1 cellular context compared by ENCODE assay signal in the genomic region with DNA sequence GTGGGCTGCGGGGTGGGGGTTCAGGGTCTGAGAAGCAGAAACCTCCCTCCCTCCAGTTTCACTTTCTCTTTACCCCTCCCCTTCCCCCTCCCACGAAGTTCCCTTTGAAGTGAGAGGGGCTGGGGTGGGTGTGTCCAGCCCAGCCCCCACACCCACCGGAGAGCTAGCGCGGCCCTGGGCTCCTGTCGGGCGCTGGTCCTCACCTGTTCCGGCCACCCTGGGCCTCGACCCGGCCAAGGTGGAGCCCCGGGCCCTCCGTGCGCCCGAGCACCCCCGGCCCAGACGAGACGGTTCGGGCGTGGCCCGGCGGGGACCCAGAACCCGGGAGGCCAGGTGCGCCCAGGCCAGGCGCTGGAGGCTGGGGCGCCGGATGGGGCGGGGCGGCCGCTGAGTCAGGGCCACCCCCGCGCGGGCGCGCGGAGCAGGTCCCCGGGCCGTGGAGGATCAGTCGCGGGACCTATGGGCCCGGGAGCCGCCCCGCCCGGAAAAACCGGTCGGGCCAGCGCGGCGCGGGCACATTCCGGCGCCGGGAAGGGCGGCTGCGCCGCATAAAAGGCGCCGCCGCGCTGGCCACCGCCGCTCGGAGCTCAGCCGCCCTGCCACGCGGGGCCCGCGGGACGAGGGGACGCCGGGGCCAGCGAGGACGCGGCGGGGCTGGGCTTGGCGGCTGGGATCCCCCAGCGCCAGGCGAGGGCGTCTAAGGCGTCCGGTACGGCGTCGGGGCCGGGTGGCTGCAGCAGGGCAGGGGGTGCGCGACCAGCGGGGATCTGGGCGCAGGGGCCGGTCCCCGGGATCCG.
TF ChIP-seq lines count a peak whose summit lies in the region.

No MANE protein-coding gene starts in this region.

TF ChIP-seq in GM23338, 12 proteins besides CTCF, POLR2A, EP300 and RAD21 (continued from another document):
- TF ChIP-seq, protein P1, sequence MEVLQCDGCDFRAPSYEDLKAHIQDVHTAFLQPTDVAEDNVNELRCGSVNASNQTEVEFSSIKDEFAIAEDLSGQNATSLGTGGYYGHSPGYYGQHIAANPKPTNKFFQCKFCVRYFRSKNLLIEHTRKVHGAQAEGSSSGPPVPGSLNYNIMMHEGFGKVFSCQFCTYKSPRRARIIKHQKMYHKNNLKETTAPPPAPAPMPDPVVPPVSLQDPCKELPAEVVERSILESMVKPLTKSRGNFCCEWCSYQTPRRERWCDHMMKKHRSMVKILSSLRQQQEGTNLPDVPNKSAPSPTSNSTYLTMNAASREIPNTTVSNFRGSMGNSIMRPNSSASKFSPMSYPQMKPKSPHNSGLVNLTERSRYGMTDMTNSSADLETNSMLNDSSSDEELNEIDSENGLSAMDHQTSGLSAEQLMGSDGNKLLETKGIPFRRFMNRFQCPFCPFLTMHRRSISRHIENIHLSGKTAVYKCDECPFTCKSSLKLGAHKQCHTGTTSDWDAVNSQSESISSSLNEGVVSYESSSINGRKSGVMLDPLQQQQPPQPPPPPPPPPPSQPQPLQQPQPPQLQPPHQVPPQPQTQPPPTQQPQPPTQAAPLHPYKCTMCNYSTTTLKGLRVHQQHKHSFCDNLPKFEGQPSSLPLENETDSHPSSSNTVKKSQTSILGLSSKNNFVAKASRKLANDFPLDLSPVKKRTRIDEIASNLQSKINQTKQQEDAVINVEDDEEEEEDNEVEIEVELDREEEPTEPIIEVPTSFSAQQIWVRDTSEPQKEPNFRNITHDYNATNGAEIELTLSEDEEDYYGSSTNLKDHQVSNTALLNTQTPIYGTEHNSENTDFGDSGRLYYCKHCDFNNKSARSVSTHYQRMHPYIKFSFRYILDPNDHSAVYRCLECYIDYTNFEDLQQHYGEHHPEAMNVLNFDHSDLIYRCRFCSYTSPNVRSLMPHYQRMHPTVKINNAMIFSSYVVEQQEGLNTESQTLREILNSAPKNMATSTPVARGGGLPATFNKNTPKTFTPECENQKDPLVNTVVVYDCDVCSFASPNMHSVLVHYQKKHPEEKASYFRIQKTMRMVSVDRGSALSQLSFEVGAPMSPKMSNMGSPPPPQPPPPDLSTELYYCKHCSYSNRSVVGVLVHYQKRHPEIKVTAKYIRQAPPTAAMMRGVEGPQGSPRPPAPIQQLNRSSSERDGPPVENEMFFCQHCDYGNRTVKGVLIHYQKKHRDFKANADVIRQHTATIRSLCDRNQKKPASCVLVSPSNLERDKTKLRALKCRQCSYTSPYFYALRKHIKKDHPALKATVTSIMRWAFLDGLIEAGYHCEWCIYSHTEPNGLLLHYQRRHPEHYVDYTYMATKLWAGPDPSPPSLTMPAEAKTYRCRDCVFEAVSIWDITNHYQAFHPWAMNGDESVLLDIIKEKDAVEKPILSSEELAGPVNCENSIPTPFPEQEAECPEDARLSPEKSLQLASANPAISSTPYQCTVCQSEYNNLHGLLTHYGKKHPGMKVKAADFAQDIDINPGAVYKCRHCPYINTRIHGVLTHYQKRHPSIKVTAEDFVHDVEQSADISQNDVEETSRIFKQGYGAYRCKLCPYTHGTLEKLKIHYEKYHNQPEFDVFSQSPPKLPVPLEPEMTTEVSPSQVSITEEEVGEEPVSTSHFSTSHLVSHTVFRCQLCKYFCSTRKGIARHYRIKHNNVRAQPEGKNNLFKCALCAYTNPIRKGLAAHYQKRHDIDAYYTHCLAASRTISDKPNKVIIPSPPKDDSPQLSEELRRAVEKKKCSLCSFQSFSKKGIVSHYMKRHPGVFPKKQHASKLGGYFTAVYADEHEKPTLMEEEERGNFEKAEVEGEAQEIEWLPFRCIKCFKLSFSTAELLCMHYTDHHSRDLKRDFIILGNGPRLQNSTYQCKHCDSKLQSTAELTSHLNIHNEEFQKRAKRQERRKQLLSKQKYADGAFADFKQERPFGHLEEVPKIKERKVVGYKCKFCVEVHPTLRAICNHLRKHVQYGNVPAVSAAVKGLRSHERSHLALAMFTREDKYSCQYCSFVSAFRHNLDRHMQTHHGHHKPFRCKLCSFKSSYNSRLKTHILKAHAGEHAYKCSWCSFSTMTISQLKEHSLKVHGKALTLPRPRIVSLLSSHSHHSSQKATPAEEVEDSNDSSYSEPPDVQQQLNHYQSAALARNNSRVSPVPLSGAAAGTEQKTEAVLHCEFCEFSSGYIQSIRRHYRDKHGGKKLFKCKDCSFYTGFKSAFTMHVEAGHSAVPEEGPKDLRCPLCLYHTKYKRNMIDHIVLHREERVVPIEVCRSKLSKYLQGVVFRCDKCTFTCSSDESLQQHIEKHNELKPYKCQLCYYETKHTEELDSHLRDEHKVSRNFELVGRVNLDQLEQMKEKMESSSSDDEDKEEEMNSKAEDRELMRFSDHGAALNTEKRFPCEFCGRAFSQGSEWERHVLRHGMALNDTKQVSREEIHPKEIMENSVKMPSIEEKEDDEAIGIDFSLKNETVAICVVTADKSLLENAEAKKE (CRISPR knock-in tag; IDR thresholded peaks at IDR 0.05), result no peak
- TF ChIP-seq JUNB (IDR thresholded peaks at IDR 0.05; ENCODE audit: unreplicated experiment), result no peak
